ENCODE assay signal across 8 cellular contexts in the genomic region with DNA sequence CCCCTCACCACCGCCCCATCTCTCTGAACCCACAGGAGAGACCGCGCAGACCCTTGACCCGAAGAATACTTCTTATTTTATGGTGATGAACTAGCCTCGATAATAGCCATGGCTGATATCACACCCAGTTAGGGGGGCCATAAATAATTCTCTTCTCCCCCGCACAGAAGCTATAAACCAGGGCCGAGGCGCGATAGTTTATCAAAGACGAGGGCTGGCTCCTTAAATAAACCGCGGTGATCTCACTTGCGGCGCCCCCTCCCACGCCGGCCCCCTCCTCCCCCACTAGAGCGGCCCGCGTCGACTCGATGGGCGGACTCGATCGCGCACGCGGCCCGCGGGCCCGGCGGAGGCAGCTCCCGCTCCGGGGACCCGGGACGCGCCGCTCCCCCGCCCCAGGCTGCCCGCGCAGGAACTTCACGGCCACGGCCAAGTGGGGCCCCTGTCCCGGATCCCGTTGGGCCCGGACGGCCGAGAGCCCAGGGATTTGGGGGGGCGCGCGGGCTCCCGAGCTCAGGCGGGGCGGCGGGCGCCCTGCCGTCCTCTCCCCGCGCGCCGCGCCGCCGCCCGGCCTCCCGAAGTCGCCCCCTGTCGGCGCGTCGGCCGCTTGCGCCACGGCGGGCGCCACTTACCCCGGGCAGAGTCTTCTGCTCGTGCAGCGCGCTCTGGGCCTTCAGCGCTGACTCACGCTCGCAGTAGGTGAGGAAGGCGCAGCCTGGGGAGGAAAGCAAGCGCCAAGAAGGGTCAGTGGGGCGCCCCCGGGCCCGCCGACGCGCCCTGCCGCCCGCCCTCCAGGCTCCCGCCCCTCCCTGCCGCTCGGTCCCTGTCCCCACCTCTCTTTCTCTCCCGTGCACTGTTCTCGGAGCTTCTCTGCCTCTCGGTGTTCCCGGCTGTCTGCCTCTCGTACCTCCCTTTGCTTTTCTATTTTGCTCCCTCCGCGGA.
DNase-seq lines count a peak whose midpoint lies in the region; ATAC-seq and TF ChIP-seq lines count a peak whose summit lies in the region.

No MANE protein-coding gene starts in this region.

- H3K4me3 Mint-ChIP-seq in activated CD8-positive, alpha-beta T cell treated with anti-CD3 and anti-CD28 coated beads, Interleukin-2, amount 10 ng/mL, durations not matched to agents 7 days and 5 days: no peak overlapping the region

- H3K9ac ChIP-seq in iPS-18a (ENCODE audit: low read length): peak overlapping the region; percentile 44

- intact Hi-C loops in A673 (cut with micrococcal nuclease; ENCODE audit: unreplicated experiment) (no loop called here), thyroid gland (cut with DNase I) (no loop called here), prostate gland (cut with DNase I) (no loop called here)

- H3K27me3 ChIP-seq in A673 (replicated peaks; ENCODE audit: insufficient read depth, low read depth, low read length, poor library complexity): peaks cover 98% of the 10 kb centered on the region
- H3K27me3 ChIP-seq in iPS-18a (ENCODE audit: control insufficient read depth, insufficient read depth, low read length): peaks cover 50% of the 10 kb centered on the region
- H3K27me3 ChIP-seq in thyroid gland: peaks cover 3% of the 10 kb centered on the region
- H3K27me3 ChIP-seq in prostate gland (replicated peaks; ENCODE audit: insufficient read depth): peaks cover 22% of the 10 kb centered on the region

- BruUV-seq in A673 (replicated peaks; lab: Mats Ljungman, UMichigan): no TSS peak

- 0 out of 2 replicates have a peak, but pooled peaks have one; percentile 20 for TF ChIP-seq CTCF in A673 (conservative IDR thresholded peaks at IDR 0.05; ENCODE audit: low read depth, low read length)
- no peak for TF ChIP-seq CTCF in GM20000 (IDR thresholded peaks at IDR 0.05; ENCODE audit: extremely low read depth, missing control alignments)
- TF ChIP-seq CTCF in thyroid gland (IDR thresholded peaks at IDR 0.05): peak in 2 of 6 experiments; percentile 7 to 39
- TF ChIP-seq CTCF in prostate gland (IDR thresholded peaks at IDR 0.05): peak in 1 of 4 experiments; percentile 26

- peak; percentile 49 for ATAC-seq in activated CD8-positive, alpha-beta T cell treated with anti-CD3 and anti-CD28 coated beads, Interleukin-2, amount 10 ng/mL, durations not matched to agents 7 days and 5 days
- ATAC-seq in HG02588 (IDR thresholded peaks at IDR 0.05; ENCODE audit: unreplicated experiment): no peak

- no peaks in the 10 kb centered on the region for H3K9me3 Mint-ChIP-seq in activated CD8-positive, alpha-beta T cell treated with anti-CD3 and anti-CD28 coated beads, Interleukin-2, amount 10 ng/mL, durations not matched to agents 7 days and 5 days (ENCODE audit: insufficient read depth)

- peak; percentile 41 for DNase-seq in A673 (ENCODE audit: low spot score)
- DNase-seq in GM20000 (ENCODE audit: low spot score): peak; percentile 46
- DNase-seq in activated CD8-positive, alpha-beta T cell treated with anti-CD3 and anti-CD28 coated beads, Interleukin-2, amount 10 ng/mL, durations not matched to agents 7 days and 5 days: no peak
- peak; percentile 3 to 17 for DNase-seq in thyroid gland
- no peak for DNase-seq in prostate gland (ENCODE audit: low spot score)
- no peak for DNase-seq in dedifferentiated amniotic fluid mesenchymal stem cell (ENCODE audit: extremely low spot score)

- POLR2A ChIA-PET in A673 (lab: Charles Lee; ENCODE audit: low non-redundant PET): no interaction called here
- POLR2A ChIA-PET in activated CD8-positive, alpha-beta T cell treated with anti-CD3 and anti-CD28 coated beads, Interleukin-2, amount 10 ng/mL, durations not matched to agents 7 days and 5 days (lab: Charles Lee): no interaction called here

- no peak overlapping the region for H3K27ac Mint-ChIP-seq in activated CD8-positive, alpha-beta T cell treated with anti-CD3 and anti-CD28 coated beads, Interleukin-2, amount 10 ng/mL, durations not matched to agents 7 days and 5 days

- CTCF ChIA-PET in A673 (lab: Charles Lee): interaction anchor here (0.7 kb wide), 1 partner anchor 73 kb away, joined by 4 read pairs; no protein-coding TSS in a partner anchor
- CTCF ChIA-PET in activated CD8-positive, alpha-beta T cell treated with anti-CD3 and anti-CD28 coated beads, Interleukin-2, amount 10 ng/mL, durations not matched to agents 7 days and 5 days (lab: Charles Lee): no interaction called here

- no peak for TF ChIP-seq POLR2A in thyroid gland (IDR thresholded peaks at IDR 0.05)
- TF ChIP-seq POLR2A in prostate gland (IDR thresholded peaks at IDR 0.05): no peak

- no peak overlapping the region for H3K27ac ChIP-seq in A673 (ENCODE audit: low read depth, low read length, poor library complexity, severe bottlenecking)
- no peak overlapping the region for H3K27ac ChIP-seq in iPS-18a (ENCODE audit: low read length)
- no peak overlapping the region for H3K27ac ChIP-seq in thyroid gland
- no peak overlapping the region for H3K27ac ChIP-seq in prostate gland

- H3K4me3 ChIP-seq in A673 (ENCODE audit: low read depth, low read length, poor library complexity, severe bottlenecking) (no peak overlapping the region), iPS-18a (ENCODE audit: low read length) (peak overlapping the region; percentile 56), thyroid gland (replicated peaks in 1 of 3) (no peak overlapping the region), prostate gland (no peak overlapping the region)

- H3K36me3 Mint-ChIP-seq in activated CD8-positive, alpha-beta T cell treated with anti-CD3 and anti-CD28 coated beads, Interleukin-2, amount 10 ng/mL, durations not matched to agents 7 days and 5 days (ENCODE audit: low read depth): no peaks in the 10 kb centered on the region

- H3K36me3 ChIP-seq in A673 (ENCODE audit: insufficient read depth, low read length, poor library complexity, severe bottlenecking): no peaks in the 10 kb centered on the region
- no peaks in the 10 kb centered on the region for H3K36me3 ChIP-seq in iPS-18a (ENCODE audit: control insufficient read depth, low read depth, low read length)
- H3K36me3 ChIP-seq in thyroid gland: no peaks in the 10 kb centered on the region
- no peaks in the 10 kb centered on the region for H3K36me3 ChIP-seq in prostate gland

- peaks cover 43% of the 10 kb centered on the region for H3K27me3 Mint-ChIP-seq in activated CD8-positive, alpha-beta T cell treated with anti-CD3 and anti-CD28 coated beads, Interleukin-2, amount 10 ng/mL, durations not matched to agents 7 days and 5 days (ENCODE audit: low read depth)

- H3K4me1 Mint-ChIP-seq in activated CD8-positive, alpha-beta T cell treated with anti-CD3 and anti-CD28 coated beads, Interleukin-2, amount 10 ng/mL, durations not matched to agents 7 days and 5 days (ENCODE audit: low read depth): peaks cover 3% of the 10 kb centered on the region

- H3K9me3 ChIP-seq in A673 (ENCODE audit: low read depth, low read length, poor library complexity, severe bottlenecking) (no peaks in the 10 kb centered on the region), iPS-18a (ENCODE audit: control insufficient read depth, low read depth, low read length) (no peaks in the 10 kb centered on the region), thyroid gland (no peaks in the 10 kb centered on the region), prostate gland (no peaks in the 10 kb centered on the region)

- H3K4me1 ChIP-seq in A673 (ENCODE audit: insufficient read depth, low read length, poor library complexity, severe bottlenecking) (no peaks in the 10 kb centered on the region), iPS-18a (ENCODE audit: control insufficient read depth, low read depth, low read length) (peaks cover 44% of the 10 kb centered on the region), thyroid gland (peaks cover 0 to 3% of the 10 kb centered on the region in 2 donors), prostate gland (replicated peaks) (no peaks in the 10 kb centered on the region)

- 4 to 7% methylated on average over 31 to 44 of the region's 102 CpGs for WGBS in thyroid gland, 2 donors
- 3% methylated on average over 63 of the region's 102 CpGs for WGBS in prostate gland

Comparison
In these comparisons a context has a peak if more than half of its experiments do, and no peak if none do; other contexts are left out.
1. DNase-seq: peak in A673 (single experiment), GM20000 (single experiment) and thyroid gland (2 of 2); none in activated CD8-positive, alpha-beta T cell treated with anti-CD3 and anti-CD28 coated beads, Interleukin-2, amount 10 ng/mL, durations not matched to agents 7 days and 5 days (single experiment), prostate gland (single experiment) and dedifferentiated amniotic fluid mesenchymal stem cell (single experiment).